In genomic region chr10:124610186-124610585, GRCh38 we compare ENCODE assay signal across 7 cellular contexts.
A peak's percentile ranks its signal among the peaks of the same experiment; 100 is the strongest.
DNase-seq lines count a peak whose midpoint lies in the region; ATAC-seq and TF ChIP-seq lines count a peak whose summit lies in the region.
"Not testable (repeated sequence)": the region's sequence is repeated elsewhere in the genome, so short reads cannot be mapped to it uniquely, and the experiment has no call there.

No MANE protein-coding gene starts in this region.

- DNase-seq in activated gamma-delta T cell (lab: John Stamatoyannopoulos, UW) (peak; percentile 20), right cardiac atrium (peak in 2 of 3 donors; percentile 42 to 87)
- DNase-seq in naive B cell; progenitor cell of endocrine pancreas (ENCODE audit: low spot score, unreplicated experiment); stimulated activated naive CD8-positive, alpha-beta T cell treated with anti-CD3 and anti-CD28 coated beads, Interleukin-15, amount 100 ng/mL, for 72 hours: not testable (repeated sequence)

- H3K4me3 ChIP-seq in right cardiac atrium (ENCODE audit: low read length) = not testable (repeated sequence)

- H3K27me3 Mint-ChIP-seq in naive B cell; progenitor cell of endocrine pancreas; stimulated activated naive CD8-positive, alpha-beta T cell treated with anti-CD3 and anti-CD28 coated beads, Interleukin-15, amount 100 ng/mL, for 72 hours: not testable (repeated sequence)

- not testable (repeated sequence) for TF ChIP-seq CTCF in progenitor cell of endocrine pancreas (IDR thresholded peaks at IDR 0.05; ENCODE audit: unreplicated experiment)

- WGBS in right cardiac atrium = 97% methylated on average over 19 of the region's 19 CpGs

- peak overlapping the region in 4 of 6 donors; percentile 37 to 92 (median 88) for H3K27ac Mint-ChIP-seq in naive B cell
- peak overlapping the region; percentile 52 for H3K27ac Mint-ChIP-seq in progenitor cell of endocrine pancreas
- H3K27ac Mint-ChIP-seq in stimulated activated naive CD8-positive, alpha-beta T cell treated with anti-CD3 and anti-CD28 coated beads, Interleukin-15, amount 100 ng/mL, for 72 hours = peak overlapping the region in 1 of 2 donors; percentile 4

- not testable (repeated sequence) for H3K9me3 ChIP-seq in KOPT-K1 (ENCODE audit: insufficient read depth, low read length, poor library complexity, severe bottlenecking); right cardiac atrium (ENCODE audit: control insufficient read depth, low read length)

- H3K36me3 Mint-ChIP-seq in naive B cell; progenitor cell of endocrine pancreas (ENCODE audit: insufficient read depth): not testable (repeated sequence)

- not testable (repeated sequence) for ATAC-seq in right cardiac atrium; naive B cell (ENCODE audit: low read depth in 2 of 2)
- peak; percentile 49 for ATAC-seq in stimulated activated naive CD8-positive, alpha-beta T cell treated with anti-CD3 and anti-CD28 coated beads, Interleukin-15, amount 100 ng/mL, for 72 hours

- not testable (repeated sequence) for H3K9me3 Mint-ChIP-seq in naive B cell; progenitor cell of endocrine pancreas (ENCODE audit: low read depth); stimulated activated naive CD8-positive, alpha-beta T cell treated with anti-CD3 and anti-CD28 coated beads, Interleukin-15, amount 100 ng/mL, for 72 hours

- H3K27me3 ChIP-seq in right cardiac atrium (ENCODE audit: control insufficient read depth, insufficient read depth) = not testable (repeated sequence)

- H3K4me3 Mint-ChIP-seq in naive B cell = peak overlapping the region in 4 of 8 donors; percentile 32 to 82 (median 48)
- H3K4me3 Mint-ChIP-seq in progenitor cell of endocrine pancreas (ENCODE audit: low read depth); stimulated activated naive CD8-positive, alpha-beta T cell treated with anti-CD3 and anti-CD28 coated beads, Interleukin-15, amount 100 ng/mL, for 72 hours: not testable (repeated sequence)

- H3K27ac ChIP-seq in KOPT-K1 (ENCODE audit: low read depth, low read length, poor library complexity, severe bottlenecking) = peak overlapping the region; percentile 21
- peak overlapping the region; percentile 54 for H3K27ac ChIP-seq in cingulate gyrus (ENCODE audit: low read depth, low read length)
- H3K27ac ChIP-seq in right cardiac atrium (ENCODE audit: low read length) = not testable (repeated sequence)

- not testable (repeated sequence) for H3K4me1 ChIP-seq in right cardiac atrium (ENCODE audit: control insufficient read depth, insufficient read depth, low read length)

- not testable (repeated sequence) for H3K36me3 ChIP-seq in KOPT-K1 (ENCODE audit: insufficient read depth, low read length)

- H3K4me1 Mint-ChIP-seq in naive B cell = peaks cover 66 to 85% (median 85%) of the 10 kb centered on the region in 3 donors
- not testable (repeated sequence) for H3K4me1 Mint-ChIP-seq in progenitor cell of endocrine pancreas (ENCODE audit: low read depth)
- H3K4me1 Mint-ChIP-seq in stimulated activated naive CD8-positive, alpha-beta T cell treated with anti-CD3 and anti-CD28 coated beads, Interleukin-15, amount 100 ng/mL, for 72 hours = peaks cover 47% of the 10 kb centered on the region

- intact Hi-C loops in right cardiac atrium (cut with DNase I) = not testable (repeated sequence)
